1 cellular context compared by ENCODE assay signal in genomic region chr12:132798836-132799235, GRCh38.
TF ChIP-seq lines count a peak whose summit lies in the region.

No MANE protein-coding gene starts in this region.

TF ChIP-seq in IMR-90, 13 proteins besides CTCF, POLR2A, EP300 and RAD21:
- TF ChIP-seq MAFK (IDR thresholded peaks at IDR 0.05; ENCODE audit: low read depth, low read length) (no peak), RFX5 (IDR thresholded peaks at IDR 0.05; ENCODE audit: low read depth, low read length) (no peak), FOS (IDR thresholded peaks at IDR 0.05; ENCODE audit: low read depth, low read length) (no peak), SMC3 (IDR thresholded peaks at IDR 0.05; ENCODE audit: low read depth, low read length) (no peak), MXI1 (IDR thresholded peaks at IDR 0.05; ENCODE audit: borderline replicate concordance, low read depth, low read length) (no peak), BHLHE40 (IDR thresholded peaks at IDR 0.05; ENCODE audit: low read depth, low read length) (no peak), CHD1 (IDR thresholded peaks at IDR 0.05; ENCODE audit: low read depth, low read length) (no peak), NFE2L2 (IDR thresholded peaks at IDR 0.05; ENCODE audit: low read depth, low read length) (no peak), MAZ (IDR thresholded peaks at IDR 0.05; ENCODE audit: borderline replicate concordance, low read depth, low read length) (no peak), CEBPB (IDR thresholded peaks at IDR 0.05; ENCODE audit: low read depth, low read length) (no peak), RCOR1 (IDR thresholded peaks at IDR 0.05; ENCODE audit: insufficient replicate concordance, low read length) (no peak)
- TF ChIP-seq, protein P1, sequence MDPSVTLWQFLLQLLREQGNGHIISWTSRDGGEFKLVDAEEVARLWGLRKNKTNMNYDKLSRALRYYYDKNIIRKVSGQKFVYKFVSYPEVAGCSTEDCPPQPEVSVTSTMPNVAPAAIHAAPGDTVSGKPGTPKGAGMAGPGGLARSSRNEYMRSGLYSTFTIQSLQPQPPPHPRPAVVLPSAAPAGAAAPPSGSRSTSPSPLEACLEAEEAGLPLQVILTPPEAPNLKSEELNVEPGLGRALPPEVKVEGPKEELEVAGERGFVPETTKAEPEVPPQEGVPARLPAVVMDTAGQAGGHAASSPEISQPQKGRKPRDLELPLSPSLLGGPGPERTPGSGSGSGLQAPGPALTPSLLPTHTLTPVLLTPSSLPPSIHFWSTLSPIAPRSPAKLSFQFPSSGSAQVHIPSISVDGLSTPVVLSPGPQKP (IDR thresholded peaks at IDR 0.05; ENCODE audit: borderline replicate concordance, low read depth, low read length), result no peak
- TF ChIP-seq, protein P2, sequence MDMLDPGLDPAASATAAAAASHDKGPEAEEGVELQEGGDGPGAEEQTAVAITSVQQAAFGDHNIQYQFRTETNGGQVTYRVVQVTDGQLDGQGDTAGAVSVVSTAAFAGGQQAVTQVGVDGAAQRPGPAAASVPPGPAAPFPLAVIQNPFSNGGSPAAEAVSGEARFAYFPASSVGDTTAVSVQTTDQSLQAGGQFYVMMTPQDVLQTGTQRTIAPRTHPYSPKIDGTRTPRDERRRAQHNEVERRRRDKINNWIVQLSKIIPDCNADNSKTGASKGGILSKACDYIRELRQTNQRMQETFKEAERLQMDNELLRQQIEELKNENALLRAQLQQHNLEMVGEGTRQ (IDR thresholded peaks at IDR 0.05; ENCODE audit: low read depth, low read length), result no peak
TF ChIP-seq in IMR-90: peak in this region for 0.
